Comparison of ENCODE assay signal across 15 cellular contexts in genomic region chr6:44868335-44868668, GRCh38.
A peak's percentile ranks its signal among the peaks of the same experiment; 100 is the strongest.
DNase-seq lines count a peak whose midpoint lies in the region; ATAC-seq and TF ChIP-seq lines count a peak whose summit lies in the region.
"Had no signal": no experiment of that assay in that cellular context is flagged by ENCODE, and none has a peak within 500 bp of the region (broad histone marks: within the 10 kb centered on the region; RNA-seq: fewer than 3 reads in every experiment).

No MANE protein-coding gene starts in this region.

- no peak for TF ChIP-seq POLR2A in GM18505 (IDR thresholded peaks at IDR 0.05; ENCODE audit: borderline replicate concordance, extremely low read depth, insufficient read depth, insufficient read length)

- intact Hi-C loops in head of caudate nucleus (cut with DNase I): no loop called here

- DNase-seq in GM19240 (ENCODE audit: insufficient read length, low spot score): no peak
- no peak for DNase-seq in HuH-7.5 (ENCODE audit: low spot score)
- no peak for DNase-seq in DMS53 treated with DMSO at 0.1 percent for 48 hours (lab: John Stamatoyannopoulos, UW; ENCODE audit: unreplicated experiment)
- no peak for DNase-seq in head of caudate nucleus
- DNase-seq: activated CD4-positive, alpha-beta memory T cell treated with anti-CD3 and anti-CD28 coated beads, Interleukin-2, amount 10 ng/mL, durations not matched to agents 7 days and 5 days; adrenal gland; effector CD4-positive, alpha-beta T cell; NCI-H1694 treated with DMSO at 0.1 percent for 48 hours; T-cell had no signal

- ATAC-seq in GM18505 (IDR thresholded peaks at IDR 0.05; ENCODE audit: unreplicated experiment) (peak; percentile 53), GM19468 (IDR thresholded peaks at IDR 0.05; ENCODE audit: extremely low read depth, unreplicated experiment) (peak; percentile 13), HG02884 (IDR thresholded peaks at IDR 0.05; ENCODE audit: unreplicated experiment) (peak; percentile 45), HG03521 (IDR thresholded peaks at IDR 0.05; ENCODE audit: unreplicated experiment) (peak; percentile 39)
- ATAC-seq: GM23338, left lobe of liver, T-cell had no signal
